In the genomic region with DNA sequence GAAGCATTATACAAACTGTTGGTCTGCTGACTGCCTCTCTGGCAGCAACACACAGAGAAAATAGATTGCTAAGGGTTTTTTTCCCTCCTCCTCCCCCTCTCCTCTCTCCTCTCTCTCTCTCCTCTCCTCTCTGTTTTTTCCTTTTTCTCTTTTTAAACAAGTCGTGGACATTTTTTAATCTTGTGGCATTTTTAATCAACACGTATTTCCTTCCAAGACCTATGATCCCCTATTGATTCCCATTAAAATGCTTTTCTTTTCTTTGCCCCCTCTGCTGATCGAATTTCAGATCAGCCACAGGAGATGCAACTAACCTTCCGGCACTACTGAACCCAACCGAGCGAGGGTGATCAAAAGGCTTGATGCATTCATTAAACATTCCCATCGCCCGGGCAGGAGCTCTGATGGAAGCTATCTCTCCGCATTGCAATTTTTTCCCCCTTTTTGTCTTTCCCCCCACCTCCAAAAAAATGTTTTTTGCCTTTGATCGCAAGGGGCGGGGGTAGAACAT, we compare ENCODE assay signal across 8 cellular contexts.
A peak's percentile ranks its signal among the peaks of the same experiment; 100 is the strongest.
DNase-seq lines count a peak whose midpoint lies in the region; ATAC-seq and TF ChIP-seq lines count a peak whose summit lies in the region.

No MANE protein-coding gene starts in this region.

- H3K9me3 ChIP-seq in RWPE2 (ENCODE audit: severe bottlenecking) (no peaks in the 10 kb centered on the region), iPS-20b (ENCODE audit: insufficient read depth, low read depth, low read length) (no peaks in the 10 kb centered on the region), skeletal muscle satellite cell (replicated peaks; ENCODE audit: low read length) (no peaks in the 10 kb centered on the region)

- H3K27ac ChIP-seq in ACC112 (ENCODE audit: low read depth, low read length) (peak overlapping the region; percentile 96), RWPE2 (ENCODE audit: poor library complexity, severe bottlenecking) (peak overlapping the region; percentile 88), iPS-20b (ENCODE audit: low read length) (peak overlapping the region; percentile 3)

- peak overlapping the region; percentile 91 for H3K9ac ChIP-seq in iPS-20b (ENCODE audit: low read depth, low read length)
- peak overlapping the region; percentile 98 for H3K9ac ChIP-seq in skeletal muscle satellite cell (ENCODE audit: low read depth, low read length)

- no peak for DNase-seq in RWPE2 (ENCODE audit: low spot score)
- no peak for DNase-seq in MCF 10A (ENCODE audit: unreplicated experiment)

- no peaks in the 10 kb centered on the region for H3K36me3 ChIP-seq in ACC112 (ENCODE audit: insufficient read depth, low read length)
- no peaks in the 10 kb centered on the region for H3K36me3 ChIP-seq in RWPE2 (ENCODE audit: low read depth)
- H3K36me3 ChIP-seq in iPS-20b (ENCODE audit: insufficient read depth, low read depth, low read length): no peaks in the 10 kb centered on the region
- no peaks in the 10 kb centered on the region for H3K36me3 ChIP-seq in skeletal muscle satellite cell (ENCODE audit: insufficient read depth, low read length)

- peaks cover 8% of the 10 kb centered on the region for H3K4me1 Mint-ChIP-seq in MCF 10A (ENCODE audit: insufficient read depth, unreplicated experiment)

- no peaks in the 10 kb centered on the region for H3K79me2 ChIP-seq in ACC112 (ENCODE audit: control insufficient read depth, insufficient read depth, low read length, unreplicated experiment)

- ATAC-seq in RWPE2 (ENCODE audit: low read depth) (peak; percentile 72), HG02981 (IDR thresholded peaks at IDR 0.05; ENCODE audit: unreplicated experiment) (no peak)

- no peaks in the 10 kb centered on the region for H3K27me3 Mint-ChIP-seq in MCF 10A (ENCODE audit: insufficient read depth, unreplicated experiment)

- CTCF ChIA-PET in MCF 10A (lab: Yijun Ruan, JAX): interaction anchor here (0.6 to 1.5 kb wide), 10 partner anchors 11 to 1481 kb away, joined by 3 to 6 read pairs (median 3); no protein-coding TSS in a partner anchor

- H3K4me3 Mint-ChIP-seq in MCF 10A (ENCODE audit: unreplicated experiment): peak overlapping the region; percentile 74

- peak overlapping the region; percentile 61 for H3K27ac Mint-ChIP-seq in MCF 10A (ENCODE audit: low read depth, unreplicated experiment)

- H3K27me3 ChIP-seq in ACC112 (ENCODE audit: insufficient read depth, low read length) (peaks cover 7% of the 10 kb centered on the region), RWPE2 (ENCODE audit: insufficient read depth, poor library complexity, severe bottlenecking) (no peaks in the 10 kb centered on the region), iPS-20b (ENCODE audit: insufficient read depth, low read length) (peaks cover 7% of the 10 kb centered on the region; the same call in 1 of the 2 replicates), skeletal muscle satellite cell (ENCODE audit: control insufficient read depth, insufficient read depth, low read length) (no peaks in the 10 kb centered on the region)

- POLR2A ChIA-PET in MCF 10A (lab: Yijun Ruan, JAX): interaction anchor here (0.6 to 4.3 kb wide), 34 partner anchors 10 to 1400 kb away, joined by 3 to 85 read pairs (median 4); a partner anchor contains a TSS

- H3K4me3 ChIP-seq in ACC112 (ENCODE audit: low read depth, low read length) (peak overlapping the region; percentile 95), GM12875 (ENCODE audit: low read depth, low read length) (peak overlapping the region; percentile 71), RWPE2 (ENCODE audit: severe bottlenecking) (peak overlapping the region; percentile 49), iPS-20b (ENCODE audit: low read length) (peak overlapping the region; percentile 72), skeletal muscle satellite cell (ENCODE audit: low read length) (peak overlapping the region; percentile 78)

- intact Hi-C loops in MCF 10A (cut with micrococcal nuclease): loop anchor here (1.0 to 5.0 kb wide), 5 partner anchors 122 to 1369 kb away; no protein-coding TSS in a partner anchor

- peak overlapping the region; percentile 98 for H2AFZ ChIP-seq in ACC112 (ENCODE audit: low read length, unreplicated experiment)

- peaks cover 8% of the 10 kb centered on the region for H3K4me1 ChIP-seq in ACC112 (ENCODE audit: control insufficient read depth, insufficient read depth, low read length, unreplicated experiment)
- H3K4me1 ChIP-seq in RWPE2 (ENCODE audit: insufficient read depth, poor library complexity, severe bottlenecking): no peaks in the 10 kb centered on the region
- peaks cover 10% of the 10 kb centered on the region; the same call in 1 of the 2 replicates for H3K4me1 ChIP-seq in iPS-20b (ENCODE audit: insufficient read depth, low read length)
- H3K4me1 ChIP-seq in skeletal muscle satellite cell (ENCODE audit: control insufficient read depth, insufficient read depth, low read length): peaks cover 13% of the 10 kb centered on the region

- no TSS peak for BruUV-seq in MCF 10A (replicated peaks; lab: Mats Ljungman, UMichigan)

- no peaks in the 10 kb centered on the region for H3K36me3 Mint-ChIP-seq in MCF 10A (ENCODE audit: insufficient read depth, unreplicated experiment)

- H3K9me3 Mint-ChIP-seq in MCF 10A (ENCODE audit: unreplicated experiment): no peaks in the 10 kb centered on the region

- H3K4me2 ChIP-seq in skeletal muscle satellite cell (ENCODE audit: low read length): peak overlapping the region; percentile 94

- TF ChIP-seq CTCF in GM12875 (IDR thresholded peaks at IDR 0.05; ENCODE audit: borderline replicate concordance, insufficient read depth, low read depth, low read length) (no peak), LNCAP (IDR thresholded peaks at IDR 0.05) (peak; percentile 34; the same call in 1 of the 2 replicates), RWPE2 (IDR thresholded peaks at IDR 0.05; ENCODE audit: poor library complexity, severe bottlenecking) (peak; percentile 41), MCF 10A (IDR thresholded peaks at IDR 0.05; ENCODE audit: unreplicated experiment) (peak; percentile 35)

Comparison
In these comparisons a context has a peak if more than half of its experiments do, and no peak if none do; other contexts are left out.
1. H3K27ac ChIP-seq: peak in every context shown above with its lines; median percentile 96 in ACC112; 88 in RWPE2; 3 in iPS-20b.